Comparison of ENCODE assay signal across 7 cellular contexts in genomic region chr5:127878174-127878750, GRCh38.
DNase-seq lines count a peak whose midpoint lies in the region; ATAC-seq and TF ChIP-seq lines count a peak whose summit lies in the region.

No MANE protein-coding gene starts in this region.

- no peak for DNase-seq in GM06990 (ENCODE audit: extremely low read depth, insufficient read length)
- no peak for DNase-seq in LNCaP clone FGC (ENCODE audit: low read depth)
- DNase-seq in head of caudate nucleus, result peak in 36 of 42 donors; percentile 12 to 76 (median 50)
- no peak for DNase-seq in stimulated activated naive CD8-positive, alpha-beta T cell treated with anti-CD3 and anti-CD28 coated beads, Interleukin-15, amount 100 ng/mL, for 72 hours

- H3K27ac Mint-ChIP-seq in stimulated activated naive CD8-positive, alpha-beta T cell treated with anti-CD3 and anti-CD28 coated beads, Interleukin-15, amount 100 ng/mL, for 72 hours, result no peak overlapping the region

- no peak overlapping the region for H3K4me3 Mint-ChIP-seq in stimulated activated naive CD8-positive, alpha-beta T cell treated with anti-CD3 and anti-CD28 coated beads, Interleukin-15, amount 100 ng/mL, for 72 hours

- H3K27me3 Mint-ChIP-seq in stimulated activated naive CD8-positive, alpha-beta T cell treated with anti-CD3 and anti-CD28 coated beads, Interleukin-15, amount 100 ng/mL, for 72 hours, result no peaks in the 10 kb centered on the region

- no peaks in the 10 kb centered on the region for H3K9me3 Mint-ChIP-seq in stimulated activated naive CD8-positive, alpha-beta T cell treated with anti-CD3 and anti-CD28 coated beads, Interleukin-15, amount 100 ng/mL, for 72 hours

- no peaks in the 10 kb centered on the region for H3K4me1 Mint-ChIP-seq in stimulated activated naive CD8-positive, alpha-beta T cell treated with anti-CD3 and anti-CD28 coated beads, Interleukin-15, amount 100 ng/mL, for 72 hours

- peak; percentile 90 for ATAC-seq in SK-N-SH treated with all-trans-retinoic acid at 6 μM for 48 hours
- peak; percentile 45 for ATAC-seq in stimulated activated naive CD8-positive, alpha-beta T cell treated with anti-CD3 and anti-CD28 coated beads, Interleukin-15, amount 100 ng/mL, for 72 hours
- no peak for ATAC-seq in HG02973 (IDR thresholded peaks at IDR 0.05; ENCODE audit: unreplicated experiment)
- no peak for ATAC-seq in HG03521 (IDR thresholded peaks at IDR 0.05; ENCODE audit: unreplicated experiment)

- H3K36me3 ChIP-seq in GM06990 (ENCODE audit: control insufficient read depth, insufficient read depth, low read length), result no peaks in the 10 kb centered on the region

- intact Hi-C loops in head of caudate nucleus (cut with DNase I), result loop anchor here (10.0 kb wide), 2 partner anchors 207 to 327 kb away; partner anchors contain the start of gene SLC12A2

- no peak overlapping the region for H3K4me3 ChIP-seq in GM06990 (replicated peaks; ENCODE audit: low read depth, low read length)
- no peak overlapping the region for H3K4me3 ChIP-seq in LNCaP clone FGC (ENCODE audit: low read depth, low read length)

- TF ChIP-seq CTCF in GM06990 (IDR thresholded peaks at IDR 0.05; ENCODE audit: insufficient read depth, low read length, poor library complexity, severe bottlenecking) (peak; percentile 55), LNCaP clone FGC (IDR thresholded peaks at IDR 0.05; ENCODE audit: control insufficient read depth, extremely low read depth, insufficient read depth) (peak; percentile 73)

- no peaks in the 10 kb centered on the region for H3K27me3 ChIP-seq in GM06990 (replicated peaks; ENCODE audit: control insufficient read depth, insufficient read depth, low read length)

TF ChIP-seq in SK-N-SH treated with all-trans-retinoic acid at 6 μM for 48 hours, 23 proteins besides CTCF, POLR2A, EP300 and RAD21:
- no peak for TF ChIP-seq ZC3H10 (CRISPR knock-in tag; IDR thresholded peaks at IDR 0.05)
- TF ChIP-seq ZNF70 (CRISPR knock-in tag; IDR thresholded peaks at IDR 0.05), result no peak
- TF ChIP-seq TCF4 (CRISPR knock-in tag; IDR thresholded peaks at IDR 0.05; ENCODE audit: borderline replicate concordance), result no peak
- no peak for TF ChIP-seq PPARA (CRISPR knock-in tag; IDR thresholded peaks at IDR 0.05; ENCODE audit: borderline replicate concordance)
- no peak for TF ChIP-seq ARNTL (CRISPR knock-in tag; IDR thresholded peaks at IDR 0.05; ENCODE audit: borderline replicate concordance, low read depth)
- TF ChIP-seq ZNF565 (CRISPR knock-in tag; conservative IDR thresholded peaks at IDR 0.05; ENCODE audit: low read depth), result no peak
- TF ChIP-seq PATZ1 (CRISPR knock-in tag; IDR thresholded peaks at IDR 0.05; ENCODE audit: borderline replicate concordance), result no peak
- no peak for TF ChIP-seq GLIS3 (CRISPR knock-in tag; IDR thresholded peaks at IDR 0.05)
- TF ChIP-seq ZFP30 (CRISPR knock-in tag; IDR thresholded peaks at IDR 0.05), result no peak
- TF ChIP-seq CSDC2 (CRISPR knock-in tag; IDR thresholded peaks at IDR 0.05), result no peak
- TF ChIP-seq ESRRG (CRISPR knock-in tag; IDR thresholded peaks at IDR 0.05), result no peak
- no peak for TF ChIP-seq SNAI2 (CRISPR knock-in tag; IDR thresholded peaks at IDR 0.05)
- TF ChIP-seq ISL1 (CRISPR knock-in tag; IDR thresholded peaks at IDR 0.05), result no peak
- TF ChIP-seq BACH2 (CRISPR knock-in tag; IDR thresholded peaks at IDR 0.05; ENCODE audit: borderline replicate concordance), result no peak
- no peak for TF ChIP-seq ZNF8 (CRISPR knock-in tag; IDR thresholded peaks at IDR 0.05)
- no peak for TF ChIP-seq RARB (CRISPR knock-in tag; IDR thresholded peaks at IDR 0.05)
- TF ChIP-seq TSHZ2 (CRISPR knock-in tag; IDR thresholded peaks at IDR 0.05), result no peak
TF ChIP-seq in SK-N-SH treated with all-trans-retinoic acid at 6 μM for 48 hours: peak in this region for 0.

Comparison
In these comparisons a context has a peak if more than half of its experiments do, and no peak if none do; other contexts are left out.
1. DNase-seq: peak in head of caudate nucleus (36 of 42); none in GM06990 (single experiment), LNCaP clone FGC (single experiment) and stimulated activated naive CD8-positive, alpha-beta T cell treated with anti-CD3 and anti-CD28 coated beads, Interleukin-15, amount 100 ng/mL, for 72 hours (0 of 2).
2. ATAC-seq: peak in SK-N-SH treated with all-trans-retinoic acid at 6 μM for 48 hours (single experiment) and stimulated activated naive CD8-positive, alpha-beta T cell treated with anti-CD3 and anti-CD28 coated beads, Interleukin-15, amount 100 ng/mL, for 72 hours (single experiment); none in HG02973 (single experiment) and HG03521 (single experiment).